1 cellular context compared by ENCODE assay signal in genomic region chr15:51853987-51854386, GRCh38.
TF ChIP-seq lines count a peak whose summit lies in the region.

No MANE protein-coding gene starts in this region.

TF ChIP-seq in IMR-90, 13 proteins besides CTCF, POLR2A, EP300 and RAD21:
- no peak for TF ChIP-seq USF2 (IDR thresholded peaks at IDR 0.05; ENCODE audit: low read depth, low read length)
- peak; percentile 67; the same call in 1 of the 2 replicates for TF ChIP-seq CEBPB (IDR thresholded peaks at IDR 0.05; ENCODE audit: low read depth, low read length)
TF ChIP-seq in IMR-90: peak in this region for 1.
